Comparison of ENCODE assay signal across 29 cellular contexts in genomic region chr12:72338437-72338836, GRCh38.
"Had no signal": no experiment of that assay in that cellular context is flagged by ENCODE, and none has a peak within 500 bp of the region (broad histone marks: within the 10 kb centered on the region; RNA-seq: fewer than 3 reads in every experiment).

No MANE protein-coding gene starts in this region.

- H3K27ac ChIP-seq: left lung, lower lobe of right lung, parathyroid adenoma, psoas muscle, right atrium auricular region, right lobe of liver, skin epidermis, stomach, testis, thyroid gland, transverse colon, upper lobe of left lung, vagina had no signal

- H3K36me3 ChIP-seq: left lung, lower lobe of right lung, right atrium auricular region, right lobe of liver, stomach, thyroid gland, transverse colon, upper lobe of left lung, vagina had no signal

- DNase-seq: hypothalamus; immature natural killer cell; kidney; left colon; left lung; lower lobe of right lung; mammary epithelial cell; mesenchymal stem cell; naive thymus-derived CD8-positive, alpha-beta T cell; nucleus accumbens; psoas muscle; right lobe of liver; stimulated activated CD4-positive, alpha-beta T cell treated with anti-CD3 and anti-CD28 coated beads, Interleukin-12 subunit alpha, Interleukin-12 subunit beta, amount 100 ng/mL, for 4 hours; stimulated activated CD4-positive, alpha-beta T cell treated with anti-CD3 and anti-CD28 coated beads, Interleukin-15, amount 100 ng/mL, for 24 hours; stimulated activated CD4-positive, alpha-beta T cell treated with anti-CD3 and anti-CD28 coated beads, Interleukin-2, amount 100 ng/mL, for 24 hours; stimulated activated CD4-positive, alpha-beta T cell treated with anti-CD3 and anti-CD28 coated beads, Interleukin-4, amount 100 ng/mL, for 1 hour; stimulated activated naive B cell treated with anti-CD40 and anti-IgM and Interleukin-4, amounts not matched to agents 10 μg/mL and 1 μg/mL and 100 μg/mL, for 72 hours; stimulated activated naive CD8-positive, alpha-beta T cell treated with anti-CD3 and anti-CD28 coated beads, Interleukin-15, Interleukin-2, amounts not matched to agents 100 U/mL and 50 U/mL, for 24 hours; stomach; testis; thyroid gland; transverse colon; upper lobe of left lung had no signal

- H2AFZ ChIP-seq: parathyroid adenoma had no signal

- H3K4me3 ChIP-seq: left lung, lower lobe of right lung, right atrium auricular region, right lobe of liver, skin epidermis, stomach, testis, thyroid gland, transverse colon, upper lobe of left lung, vagina had no signal

- H3K36me3 Mint-ChIP-seq: immature natural killer cell; naive thymus-derived CD8-positive, alpha-beta T cell; stimulated activated naive B cell treated with anti-CD40 and anti-IgM and Interleukin-4, amounts not matched to agents 10 μg/mL and 1 μg/mL and 100 μg/mL, for 72 hours had no signal

- H3K9me3 Mint-ChIP-seq: nephron; neural crest cell; stimulated activated naive B cell treated with anti-CD40 and anti-IgM and Interleukin-4, amounts not matched to agents 10 μg/mL and 1 μg/mL and 100 μg/mL, for 72 hours had no signal

- ATAC-seq: left colon; left lung; lower lobe of right lung; naive thymus-derived CD8-positive, alpha-beta T cell; psoas muscle; right lobe of liver; stimulated activated naive B cell treated with anti-CD40 and anti-IgM and Interleukin-4, amounts not matched to agents 10 μg/mL and 1 μg/mL and 100 μg/mL, for 72 hours; stimulated activated naive CD8-positive, alpha-beta T cell treated with anti-CD3 and anti-CD28 coated beads, Interleukin-15, Interleukin-2, amounts not matched to agents 100 U/mL and 50 U/mL, for 24 hours had no signal

- H3K27me3 ChIP-seq: left lung, right atrium auricular region, right lobe of liver, stomach, testis, thyroid gland, transverse colon, upper lobe of left lung, vagina had no signal

- H3K27ac Mint-ChIP-seq: immature natural killer cell; naive thymus-derived CD8-positive, alpha-beta T cell; nephron; stimulated activated naive B cell treated with anti-CD40 and anti-IgM and Interleukin-4, amounts not matched to agents 10 μg/mL and 1 μg/mL and 100 μg/mL, for 72 hours had no signal

- H3K4me3 Mint-ChIP-seq: immature natural killer cell; naive thymus-derived CD8-positive, alpha-beta T cell; nephron; neural crest cell; stimulated activated naive B cell treated with anti-CD40 and anti-IgM and Interleukin-4, amounts not matched to agents 10 μg/mL and 1 μg/mL and 100 μg/mL, for 72 hours had no signal

- H3K9ac ChIP-seq: parathyroid adenoma had no signal

- H3K27me3 Mint-ChIP-seq: stimulated activated naive B cell treated with anti-CD40 and anti-IgM and Interleukin-4, amounts not matched to agents 10 μg/mL and 1 μg/mL and 100 μg/mL, for 72 hours had no signal

- H3K4me1 Mint-ChIP-seq: immature natural killer cell; naive thymus-derived CD8-positive, alpha-beta T cell; neural crest cell; stimulated activated naive B cell treated with anti-CD40 and anti-IgM and Interleukin-4, amounts not matched to agents 10 μg/mL and 1 μg/mL and 100 μg/mL, for 72 hours had no signal

- H3K4me1 ChIP-seq: left lung, lower lobe of right lung, parathyroid adenoma, right atrium auricular region, right lobe of liver, stomach, testis, thyroid gland, transverse colon, upper lobe of left lung, vagina had no signal

- H3K9me3 ChIP-seq: left lung, lower lobe of right lung, psoas muscle, right atrium auricular region, right lobe of liver, stomach, testis, thyroid gland, transverse colon, upper lobe of left lung, vagina had no signal

- H3K79me2 ChIP-seq: parathyroid adenoma had no signal
